Comparison of ENCODE assay signal across 8 cellular contexts in genomic region chr2:37230581-37230980, GRCh38. TPM values are rescaled to one million over a fixed set of nuclear protein-coding genes. Genes with fewer than 3 reads are reported as not detected.
DNase-seq lines count a peak whose midpoint lies in the region; ATAC-seq, FAIRE-seq and TF ChIP-seq lines count a peak whose summit lies in the region.

No MANE protein-coding gene starts in this region.

- no peak for FAIRE-seq in bronchial epithelial cell (lab: Jason Lieb, UNC)

- H3K4me3 ChIP-seq in HL-60 (replicated peaks; ENCODE audit: insufficient read depth, low read length) (peak overlapping the region; percentile 86), bronchial epithelial cell (ENCODE audit: low read depth, low read length) (peak overlapping the region; percentile 85), mesendoderm (ENCODE audit: low read length) (peak overlapping the region; percentile 100)

- no peak overlapping the region for H3K4ac ChIP-seq in mesendoderm (ENCODE audit: low read depth, low read length)

- H4K8ac ChIP-seq in mesendoderm (ENCODE audit: low read depth, low read length), result no peak overlapping the region

- peak overlapping the region; percentile 99 for H3K9ac ChIP-seq in mesendoderm (ENCODE audit: low read length)

- H3K18ac ChIP-seq in mesendoderm (ENCODE audit: low read length), result no peak overlapping the region

- peaks cover 80% of the 10 kb centered on the region for H3K79me2 ChIP-seq in mesendoderm (ENCODE audit: control insufficient read depth, insufficient read depth, low read length)

- H3K56ac ChIP-seq in mesendoderm (ENCODE audit: low read length), result peak overlapping the region; percentile 99

- H3K23ac ChIP-seq in mesendoderm (ENCODE audit: low read length), result no peak overlapping the region

- DNase-seq in AG08395 (ENCODE audit: low spot score) (peak; percentile 5), HL-60 (ENCODE audit: low read depth in 1 of 2, low spot score in 1 of 2) (no peak), bronchial epithelial cell (ENCODE audit: low read depth) (peak; percentile 19), mesendoderm (peak; percentile 48), COR-L47 (lab: John Stamatoyannopoulos, UW) (no peak), HK-2 (ENCODE audit: unreplicated experiment) (no peak)
- DNase-seq in activated naive CD4-positive, alpha-beta T cell treated with anti-CD3 and anti-CD28 coated beads, Interleukin-2, amount 50 U/mL, for 16 hours, result no peak

- peaks cover 24% of the 10 kb centered on the region for H3K79me1 ChIP-seq in mesendoderm (ENCODE audit: low read length)

- no peaks in the 10 kb centered on the region for H3K27me3 ChIP-seq in HL-60 (ENCODE audit: insufficient read depth, poor library complexity, severe bottlenecking)
- H3K27me3 ChIP-seq in bronchial epithelial cell (ENCODE audit: control insufficient read depth, insufficient read depth, low read length), result no peaks in the 10 kb centered on the region
- H3K27me3 ChIP-seq in mesendoderm (ENCODE audit: insufficient read depth, low read length, poor library complexity), result no peaks in the 10 kb centered on the region

- H2BK5ac ChIP-seq in mesendoderm (ENCODE audit: low read length), result no peak overlapping the region

- WGBS in mesendoderm (ENCODE audit: extremely low coverage, insufficient coverage, low lambda C conversion rate), result no CpG with 5 or more reads among the region's 8 CpGs

- no peak overlapping the region for H4K5ac ChIP-seq in mesendoderm (ENCODE audit: low read length)

- peaks cover 7% of the 10 kb centered on the region for H3K36me3 ChIP-seq in bronchial epithelial cell (ENCODE audit: control insufficient read depth, insufficient read depth, low read length)
- peaks cover 12% of the 10 kb centered on the region for H3K36me3 ChIP-seq in mesendoderm (ENCODE audit: control insufficient read depth, insufficient read depth, low read length)

- ATAC-seq in GM19463 (IDR thresholded peaks at IDR 0.05; ENCODE audit: unreplicated experiment), result no peak

- H2BK15ac ChIP-seq in mesendoderm (replicated peaks; ENCODE audit: low read depth), result no peak overlapping the region

- H2BK120ac ChIP-seq in mesendoderm (ENCODE audit: low read depth, low read length), result no peak overlapping the region

- peak overlapping the region; percentile 47 for H3K4me2 ChIP-seq in mesendoderm (ENCODE audit: low read length)

- no peak overlapping the region for H2AK5ac ChIP-seq in mesendoderm (ENCODE audit: low read length)

- H3K27ac ChIP-seq in HL-60 (replicated peaks) (peak overlapping the region; percentile 86), mesendoderm (ENCODE audit: low read depth, low read length) (no peak overlapping the region)

- TF ChIP-seq CTCF in HL-60 (IDR thresholded peaks at IDR 0.05; ENCODE audit: insufficient read depth, low read length) (no peak), bronchial epithelial cell (IDR thresholded peaks at IDR 0.05; ENCODE audit: insufficient read depth, low read length, severe bottlenecking) (no peak)

- peaks cover 8% of the 10 kb centered on the region for H3K4me1 ChIP-seq in mesendoderm (ENCODE audit: control insufficient read depth, low read depth, low read length)

RNA-seq across cellular contexts. Expression of gene CEBPZ, which starts 0.8 kb away (rescaled TPM):
- 53.5 and 62.9 TPM in 2 replicates for total RNA-seq in bronchial epithelial cell
- 101 TPM for polyA plus RNA-seq in mesendoderm (2013, experiment 1 of 2)
- polyA plus RNA-seq in mesendoderm (2013, experiment 2 of 2), result 105 TPM

RNA-seq across cellular contexts. Expression of gene NDUFAF7, which starts 0.9 kb away (rescaled TPM):
- total RNA-seq in bronchial epithelial cell, result 15.5 and 17.9 TPM in 2 replicates
- polyA plus RNA-seq in mesendoderm (2013, experiment 1 of 2), result 14.8 TPM
- 14.3 TPM for polyA plus RNA-seq in mesendoderm (2013, experiment 2 of 2)

RNA-seq across cellular contexts. Expression of gene CEBPZOS, which starts 34.3 kb away (rescaled TPM):
- 7.6 and 16.3 TPM in 2 replicates for total RNA-seq in bronchial epithelial cell
- 23.4 TPM for polyA plus RNA-seq in mesendoderm (2013, experiment 1 of 2)
- 21.8 TPM for polyA plus RNA-seq in mesendoderm (2013, experiment 2 of 2)

RNA-seq across cellular contexts. Expression of gene SULT6B1, which starts 42.1 kb away (rescaled TPM):
- total RNA-seq in bronchial epithelial cell, result not detected in 2 replicates
- not detected for polyA plus RNA-seq in mesendoderm (2013, experiment 1 of 2)
- polyA plus RNA-seq in mesendoderm (2013, experiment 2 of 2), result 0.04 TPM

Comparison
In these comparisons a context has a peak if more than half of its experiments do, and no peak if none do; other contexts are left out.
1. DNase-seq: peak in AG08395 (single experiment), bronchial epithelial cell (single experiment) and mesendoderm (single experiment); none in HL-60 (0 of 2), COR-L47 (single experiment), activated naive CD4-positive, alpha-beta T cell treated with anti-CD3 and anti-CD28 coated beads, Interleukin-2, amount 50 U/mL, for 16 hours (single experiment) and HK-2 (single experiment).
2. Peak in every context shown above with its lines, with median percentiles within 50 percentile points of each other: H3K4me3 ChIP-seq.